Comparison of ENCODE assay signal across 8 cellular contexts in genomic region chr19:47713046-47714021, GRCh38. TPM values are rescaled to one million over a fixed set of nuclear protein-coding genes. Genes with fewer than 3 reads are reported as not detected.
A peak's percentile ranks its signal among the peaks of the same experiment; 100 is the strongest.
DNase-seq lines count a peak whose midpoint lies in the region; ATAC-seq and TF ChIP-seq lines count a peak whose summit lies in the region.

EHD2 (plus strand) TSS chr19:47713422; CDS start chr19:47716613, 3,191 bp downstream.

- peak in 3 of 4 donors; percentile 21 to 77 (median 51) for TF ChIP-seq POLR2A in upper lobe of left lung (IDR thresholded peaks at IDR 0.05)

- TF ChIP-seq CTCF in GM12864 (IDR thresholded peaks at IDR 0.05; ENCODE audit: low read depth, low read length, missing control alignments) (peak; percentile 79), upper lobe of left lung (IDR thresholded peaks at IDR 0.05) (peak; percentile 91 to 98 (median 94))

- peak; percentile 94 to 98 for ATAC-seq in upper lobe of left lung (ENCODE audit: low FRiP score in 2 of 2)
- ATAC-seq in GM18870 (IDR thresholded peaks at IDR 0.05; ENCODE audit: unreplicated experiment), result no peak

- peaks cover 25 to 32% (median 29%) of the 10 kb centered on the region in 4 donors for H3K4me1 ChIP-seq in upper lobe of left lung

- 14 to 16% methylated on average over 13 of the region's 52 CpGs for WGBS in upper lobe of left lung, 2 donors

- no peak for TF ChIP-seq EP300 in upper lobe of left lung (IDR thresholded peaks at IDR 0.05)

- H3K4me3 ChIP-seq in GM12864 (ENCODE audit: low read depth, low read length) (no peak within 1 kb of the TSS), upper lobe of left lung (peak within 1 kb of the TSS; percentile 53 to 92 (median 79))

- H3K9me3 ChIP-seq in upper lobe of left lung, result no peaks in the 10 kb centered on the region

- no peak for DNase-seq in GM12864 (ENCODE audit: low read depth)
- DNase-seq in NOMO-1 treated with dmso at 0.1 percent for 144 hours (lab: John Stamatoyannopoulos, UW; ENCODE audit: unreplicated experiment), result peak; percentile 33
- peak in 3 of 4 experiments; percentile 8 to 24 (median 15) for DNase-seq in activated naive CD4-positive, alpha-beta T cell (lab: John Stamatoyannopoulos, UW)
- DNase-seq in germinal center (ENCODE audit: low spot score), result peak; percentile 48
- peak; percentile 6 for DNase-seq in occipital lobe (lab: John Stamatoyannopoulos, UW)
- DNase-seq in upper lobe of left lung, result peak; percentile 69 to 94
- DNase-seq in GF-D8 (lab: John Stamatoyannopoulos, UW), result no peak

- peak within 1 kb of the TSS; percentile 80 to 94 (median 88) for H3K27ac ChIP-seq in upper lobe of left lung

- H3K36me3 ChIP-seq in upper lobe of left lung, result peaks cover 0 to 23% (median 12%) of the 10 kb centered on the region in 4 donors

- H3K27me3 ChIP-seq in upper lobe of left lung, result no peaks in the 10 kb centered on the region

RNA-seq across cellular contexts. Expression of gene EHD2, which starts in this region (rescaled TPM):
- total RNA-seq in occipital lobe (2.2 TPM), upper lobe of left lung (100 to 1,000 TPM in 4 of 6 donors, 10 to 100 TPM in 2; 80.7 to 426 (median 181) TPM)

Comparison
In these comparisons a context has a peak if more than half of its experiments do, and no peak if none do; other contexts are left out.
1. RNA of gene EHD2 (total RNA-seq): 80.7 to 426 TPM in upper lobe of left lung; 2.2 TPM in occipital lobe (single experiment); every median in the first group is over 10 times any median in the second.
2. DNase-seq: peak in NOMO-1 treated with dmso at 0.1 percent for 144 hours (single experiment), activated naive CD4-positive, alpha-beta T cell (3 of 4), germinal center (single experiment), occipital lobe (single experiment) and upper lobe of left lung (2 of 2); none in GM12864 (single experiment) and GF-D8 (single experiment).